Comparison of ENCODE assay signal across 29 cellular contexts in genomic region chr2:210363876-210364275, GRCh38. TPM values are rescaled to one million over a fixed set of nuclear protein-coding genes. Genes with fewer than 3 reads are reported as not detected.
"Had no signal": no experiment of that assay in that cellular context is flagged by ENCODE, and none has a peak within 500 bp of the region (broad histone marks: within the 10 kb centered on the region; RNA-seq: fewer than 3 reads in every experiment).

No MANE protein-coding gene starts in this region.

- DNase-seq: activated B cell treated with CpG ODN at 0.5 μM for 24 hours; activated CD4-positive, alpha-beta T cell treated with anti-CD3 and anti-CD28 coated beads for 36 hours; activated CD8-positive, alpha-beta memory T cell treated with anti-CD3 and anti-CD28 coated beads for 24 hours; activated effector memory CD4-positive, alpha-beta T cell treated with Interleukin-2 at 50 U/mL for 16 hours; activated naive CD4-positive, alpha-beta T cell treated with Interleukin-2 at 50 U/mL for 16 hours; anterior cingulate cortex; colonic mucosa; effector CD8-positive, alpha-beta T cell; erythroblast; heart left ventricle; hypothalamus; immature natural killer cell; kidney glomerular epithelial cell; left lung; lower lobe of right lung; sigmoid colon; small intestine; stimulated activated CD4-positive, alpha-beta T cell treated with anti-CD3 and anti-CD28 coated beads, Interleukin-4, amount 100 ng/mL, for 4 hours; stimulated activated CD8-positive, alpha-beta memory T cell treated with anti-CD3 and anti-CD28 coated beads, Interleukin-4, amount 100 ng/mL, for 48 hours; stimulated activated naive B cell treated with anti-CD40 and anti-IgM and Interleukin-4, amounts not matched to agents 10 μg/mL and 1 μg/mL and 100 μg/mL, for 72 hours; stomach; T-helper 1 cell; tibial artery had no signal

- H3K36me3 ChIP-seq: colonic mucosa, heart left ventricle, left lung, lower lobe of right lung, sigmoid colon, stomach, suprapubic skin, tibial artery had no signal

- H3K9me3 ChIP-seq: colonic mucosa, heart left ventricle, left lung, lower lobe of right lung, sigmoid colon, stomach, suprapubic skin, tibial artery had no signal

- H3K27ac ChIP-seq: colonic mucosa, heart left ventricle, left lung, lower lobe of right lung, sigmoid colon, stomach, suprapubic skin, tibial artery had no signal

- ATAC-seq: activated CD4-positive, alpha-beta T cell treated with anti-CD3 and anti-CD28 coated beads for 36 hours had no signal

- H3K4me1 ChIP-seq: colonic mucosa, heart left ventricle, left lung, lower lobe of right lung, sigmoid colon, stomach, suprapubic skin, tibial artery had no signal

- H3K27me3 ChIP-seq: colonic mucosa, heart left ventricle, left lung, sigmoid colon, stomach, suprapubic skin, tibial artery had no signal

- FAIRE-seq: small intestine had no signal

- H3K4me3 ChIP-seq: colonic mucosa, heart left ventricle, left lung, lower lobe of right lung, sigmoid colon, stomach, suprapubic skin, tibial artery had no signal

RNA-seq across cellular contexts. Expression of gene MYL1, which starts 48.9 kb away (rescaled TPM):
- total RNA-seq: activated B cell treated with CpG ODN at 0.5 μM for 24 hours; activated CD4-positive, alpha-beta T cell treated with anti-CD3 and anti-CD28 coated beads for 36 hours; colonic mucosa; dermis microvascular lymphatic vessel endothelial cell; left lung; lower lobe of right lung; mucosa of gallbladder; osteoblast; progenitor cell of endocrine pancreas; renal cortical epithelial cell; sigmoid colon; stomach; suprapubic skin had no signal
- polyA plus RNA-seq: immature natural killer cell had no signal
